Comparison of ENCODE assay signal across 8 cellular contexts in the genomic region with DNA sequence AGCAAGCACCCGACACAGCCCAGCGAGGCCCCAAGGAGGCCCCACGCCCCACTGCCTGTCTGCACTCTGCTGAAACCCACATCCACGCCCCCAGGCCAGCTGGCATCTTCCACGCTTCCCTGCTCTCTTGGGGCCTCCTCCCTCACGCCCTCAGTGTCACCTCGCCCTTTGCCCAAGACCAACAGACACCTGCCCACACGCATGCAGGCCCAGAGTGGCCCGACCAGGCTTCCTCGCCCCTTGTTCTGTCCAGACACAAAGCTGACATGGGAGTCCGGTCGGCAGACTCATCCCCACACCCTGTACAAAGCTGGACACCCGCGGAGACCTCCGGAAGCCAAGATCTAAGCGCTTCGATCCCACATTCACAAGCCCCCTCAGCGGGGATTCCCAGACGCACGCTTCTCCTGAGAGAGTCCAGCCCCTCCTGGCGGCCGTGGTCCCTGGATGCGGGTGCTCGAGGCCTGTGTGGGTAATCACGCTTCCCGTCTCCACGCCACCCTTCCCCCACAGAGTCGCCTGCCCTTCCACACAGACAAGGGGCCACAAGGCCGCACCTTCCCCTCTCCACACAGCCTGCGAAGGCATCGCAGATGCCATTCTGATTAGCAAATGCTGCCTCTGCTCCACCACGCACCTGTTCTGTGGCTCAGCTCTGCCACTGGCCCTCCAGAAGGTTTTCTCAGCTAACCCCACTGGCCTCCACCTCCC.
A peak's percentile ranks its signal among the peaks of the same experiment; 100 is the strongest.
DNase-seq lines count a peak whose midpoint lies in the region; ATAC-seq and TF ChIP-seq lines count a peak whose summit lies in the region.

No MANE protein-coding gene starts in this region.

- H3K27ac ChIP-seq in HL-60 (replicated peaks) (peak overlapping the region; percentile 41; the same call in 1 of the 2 replicates), substantia nigra (ENCODE audit: low read depth, low read length, poor library complexity, severe bottlenecking) (no peak overlapping the region)

- peak in 1 of 2 experiments; percentile 52 for DNase-seq in HL-60 (ENCODE audit: low read depth in 1 of 2, low spot score in 1 of 2)
- DNase-seq in left kidney (ENCODE audit: low read depth, low spot score): peak; percentile 81
- no peak for DNase-seq in activated T-cell treated with anti-CD3 and anti-CD28 coated beads for 4 hours
- no peak for DNase-seq in islet precursor cell
- no peak for DNase-seq in substantia nigra (lab: John Stamatoyannopoulos, UW)
- no peak for DNase-seq in amygdala (lab: John Stamatoyannopoulos, UW)

- peak; percentile 72 for ATAC-seq in GM21515 (IDR thresholded peaks at IDR 0.05; ENCODE audit: unreplicated experiment)

- H3K4me3 ChIP-seq in GM08714 (ENCODE audit: low read length) (peak overlapping the region; percentile 39; the same call in 1 of the 2 replicates), HL-60 (replicated peaks; ENCODE audit: insufficient read depth, low read length) (no peak overlapping the region)

- TF ChIP-seq CTCF in HL-60 (IDR thresholded peaks at IDR 0.05; ENCODE audit: insufficient read depth, low read length): no peak

- H3K27me3 ChIP-seq in HL-60 (ENCODE audit: insufficient read depth, poor library complexity, severe bottlenecking): no peaks in the 10 kb centered on the region
